9 cellular contexts compared by ENCODE assay signal in genomic region chr11:115170133-115170815, GRCh38.
A peak's percentile ranks its signal among the peaks of the same experiment; 100 is the strongest.
DNase-seq lines count a peak whose midpoint lies in the region; TF ChIP-seq lines count a peak whose summit lies in the region.
"Had no signal": no experiment of that assay in that cellular context is flagged by ENCODE, and none has a peak within 500 bp of the region (broad histone marks: within the 10 kb centered on the region; RNA-seq: fewer than 3 reads in every experiment).

No MANE protein-coding gene starts in this region.

- H3K4me3 Mint-ChIP-seq in endodermal cell: peak overlapping the region; percentile 13

- H3K4me3 ChIP-seq in NT2/D1 (ENCODE audit: insufficient read length, low read depth) (no peak overlapping the region), endodermal cell (ENCODE audit: low read length) (no peak overlapping the region), ovary (no peak overlapping the region)
- H3K4me3 ChIP-seq: vagina had no signal

- 49 to 56% methylated on average over 5 to 8 of the region's 8 CpGs for WGBS in endodermal cell (ENCODE audit: insufficient coverage in 1 of 2, insufficient read length in 1 of 2), 2 experiments
- 57 to 65% (median 63%) methylated on average over 8 of the region's 8 CpGs for whole genome bisulfite sequencing in ovary, 3 donors

- no peaks in the 10 kb centered on the region for H3K27me3 ChIP-seq in NT2/D1 (ENCODE audit: insufficient read depth, insufficient read length)
- no peaks in the 10 kb centered on the region for H3K27me3 ChIP-seq in endodermal cell (ENCODE audit: control insufficient read depth, insufficient read depth, low read length, poor library complexity, severe bottlenecking)
- no peaks in the 10 kb centered on the region for H3K27me3 ChIP-seq in ovary
- H3K27me3 ChIP-seq: vagina had no signal

- no peak overlapping the region for H3K9ac ChIP-seq in NT2/D1 (ENCODE audit: insufficient read length, low read depth)
- no peak overlapping the region for H3K9ac ChIP-seq in endodermal cell (ENCODE audit: extremely low read depth, low read length, poor library complexity, severe bottlenecking)

- H3K36me3 Mint-ChIP-seq in endodermal cell (ENCODE audit: low read depth): peaks cover 2% of the 10 kb centered on the region

- H3K4me1 Mint-ChIP-seq in endodermal cell: peaks cover 49% of the 10 kb centered on the region

- intact Hi-C loops in ovary (cut with DNase I): no loop called here

- no peak for TF ChIP-seq POLR2A in ovary (IDR thresholded peaks at IDR 0.05)

- H3K27me3 Mint-ChIP-seq in endodermal cell (ENCODE audit: insufficient read depth): peaks cover 3% of the 10 kb centered on the region

- DNase-seq in AG20443 (ENCODE audit: low spot score) (peak; percentile 47), G401 (ENCODE audit: low spot score) (peak; percentile 49), NT2/D1 (ENCODE audit: low read depth, low spot score) (peak; percentile 20), endodermal cell (peak; percentile 75), ovary (peak in 1 of 5 donors; percentile 33), hippocampal formation (lab: John Stamatoyannopoulos, UW) (no peak), GF-D8 (lab: John Stamatoyannopoulos, UW) (no peak)
- DNase-seq in activated CD4-positive, CD25-positive, alpha-beta regulatory T cell (lab: John Stamatoyannopoulos, UW): no peak

- TF ChIP-seq EP300 in ovary (IDR thresholded peaks at IDR 0.05): no peak

- H3K27ac Mint-ChIP-seq in endodermal cell: peak overlapping the region; percentile 90

- no peaks in the 10 kb centered on the region for H3K9me3 Mint-ChIP-seq in endodermal cell

- in situ Hi-C loops in G401 (cut with HindIII; ENCODE audit: low sequenced_read_pairs): no loop called here

- no peaks in the 10 kb centered on the region for H3K36me3 ChIP-seq in NT2/D1 (ENCODE audit: insufficient read depth, insufficient read length, low read length)
- no peaks in the 10 kb centered on the region for H3K36me3 ChIP-seq in endodermal cell (ENCODE audit: control insufficient read depth, insufficient read depth, low read length)
- H3K36me3 ChIP-seq in ovary: no peaks in the 10 kb centered on the region
- H3K36me3 ChIP-seq: vagina had no signal

- H3K4me1 ChIP-seq in NT2/D1 (ENCODE audit: insufficient read depth, insufficient read length): no peaks in the 10 kb centered on the region
- H3K4me1 ChIP-seq in endodermal cell (ENCODE audit: control insufficient read depth, insufficient read depth, low read length): peaks cover 16% of the 10 kb centered on the region
- H3K4me1 ChIP-seq in ovary (ENCODE audit: insufficient read depth): no peaks in the 10 kb centered on the region

- H3K9me3 ChIP-seq in NT2/D1 (ENCODE audit: insufficient read depth, low read length): no peaks in the 10 kb centered on the region
- H3K9me3 ChIP-seq in endodermal cell (ENCODE audit: control insufficient read depth, low read length): no peaks in the 10 kb centered on the region
- no peaks in the 10 kb centered on the region for H3K9me3 ChIP-seq in ovary
- H3K9me3 ChIP-seq: vagina had no signal

- TF ChIP-seq CTCF in endodermal cell (conservative IDR thresholded peaks at IDR 0.05): peak; percentile 88
- TF ChIP-seq CTCF in ovary (IDR thresholded peaks at IDR 0.05): peak in 2 of 3 donors; percentile 15 to 25

- no peak overlapping the region for H3K27ac ChIP-seq in endodermal cell (ENCODE audit: low read depth, low read length)
- no peak overlapping the region for H3K27ac ChIP-seq in ovary
- H3K27ac ChIP-seq: vagina had no signal

Comparison
In these comparisons a context has a peak if more than half of its experiments do, and no peak if none do; other contexts are left out.
1. DNase-seq: peak in AG20443 (single experiment), G401 (single experiment), NT2/D1 (single experiment) and endodermal cell (single experiment); none in activated CD4-positive, CD25-positive, alpha-beta regulatory T cell (0 of 4), hippocampal formation (0 of 2) and GF-D8 (single experiment).